ENCODE assay signal across 8 cellular contexts in the genomic region with DNA sequence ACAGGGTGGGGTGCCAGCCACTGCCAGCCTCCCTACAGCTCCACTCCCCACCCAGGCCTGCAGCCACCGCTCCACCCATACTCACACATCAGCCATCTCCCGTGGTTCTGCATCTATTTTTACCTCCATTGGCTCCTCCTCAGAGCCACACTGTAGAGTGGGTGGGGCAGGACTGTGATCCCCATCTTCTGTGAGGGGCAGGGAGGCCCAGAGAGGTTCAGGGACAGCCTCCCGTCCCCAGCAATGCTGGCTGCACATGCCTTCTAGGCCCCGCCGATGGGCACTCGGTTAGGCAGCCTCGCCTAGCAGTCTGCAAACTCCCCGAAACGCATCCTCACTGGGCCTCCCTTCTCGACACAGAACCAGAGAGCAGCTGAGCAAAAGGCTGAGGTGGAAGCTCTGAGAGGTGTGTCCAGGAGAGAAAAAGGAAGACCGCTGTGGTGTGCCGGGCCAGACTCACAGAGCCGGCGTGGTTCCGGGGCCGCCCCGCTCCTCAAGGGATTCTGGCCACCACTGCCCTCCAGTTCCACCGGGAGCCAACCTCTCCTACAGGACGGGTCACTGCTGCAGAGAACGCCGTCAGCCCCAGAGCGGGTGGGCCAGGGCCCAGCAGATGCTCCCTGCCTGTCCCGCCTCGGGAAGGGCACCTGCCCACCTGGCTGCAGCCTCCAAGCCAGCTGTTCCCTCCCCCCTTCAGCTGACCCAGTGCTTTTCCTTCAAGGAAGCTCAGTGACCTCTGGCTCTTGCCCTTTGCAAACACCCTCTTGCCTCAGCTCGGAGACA.
DNase-seq lines count a peak whose midpoint lies in the region; ATAC-seq and TF ChIP-seq lines count a peak whose summit lies in the region.

No MANE protein-coding gene starts in this region.

- H3K9me3 ChIP-seq in SK-N-MC (ENCODE audit: low read depth, low read length) (no peaks in the 10 kb centered on the region), neuron (ENCODE audit: low read length) (no peaks in the 10 kb centered on the region)

- H3K4me1 ChIP-seq in neuron (ENCODE audit: insufficient read depth, low read length), result peaks cover 29% of the 10 kb centered on the region

- no peak overlapping the region for H2AFZ ChIP-seq in neuron (ENCODE audit: low read depth, low read length)

- TF ChIP-seq CTCF in fibroblast of mammary gland (conservative IDR thresholded peaks at IDR 0.05; ENCODE audit: control insufficient read depth, insufficient read depth, low read depth, low read length) (no peak), GM13977 (IDR thresholded peaks at IDR 0.05; ENCODE audit: extremely low read depth, insufficient read depth, missing control alignments) (no peak)

- no peak for ATAC-seq in GM18498 (IDR thresholded peaks at IDR 0.05; ENCODE audit: unreplicated experiment)

- no peaks in the 10 kb centered on the region for H3K27me3 ChIP-seq in neuron (ENCODE audit: insufficient read depth, low read length)

- no peak overlapping the region for H3K9ac ChIP-seq in SK-N-MC (ENCODE audit: insufficient read length)

- in situ Hi-C loops in GM13977 (cut with MboI; ENCODE audit: low pct_unique_long_range_greater_than_20kb, low sequenced_read_pairs, unreplicated experiment), result loop anchor here (25.0 kb wide), 1 partner anchor 229 kb away; no protein-coding TSS in a partner anchor

- DNase-seq in GM03348 (ENCODE audit: low spot score) (peak; percentile 32), SK-N-MC (ENCODE audit: low read depth, low spot score) (no peak), fibroblast of mammary gland (ENCODE audit: low read depth) (no peak), GM13977 (ENCODE audit: low spot score) (no peak), NCI-H1105 treated with DMSO at 0.1 percent for 48 hours (lab: John Stamatoyannopoulos, UW) (no peak), H4 (ENCODE audit: low spot score) (no peak)

- H3K4me3 ChIP-seq in SK-N-MC (peak overlapping the region; percentile 84), fibroblast of mammary gland (ENCODE audit: control insufficient read depth, low read depth, low read length) (peak overlapping the region; percentile 70), neuron (ENCODE audit: low read length) (peak overlapping the region; percentile 82)

- H3K36me3 ChIP-seq in SK-N-MC (ENCODE audit: insufficient read depth, low read length) (no peaks in the 10 kb centered on the region), neuron (ENCODE audit: insufficient read depth, low read length) (no peaks in the 10 kb centered on the region)

- no peak overlapping the region for H3K27ac ChIP-seq in SK-N-MC
